ENCODE assay signal across 11 cellular contexts in genomic region chr20:10523438-10523837, GRCh38.
A peak's percentile ranks its signal among the peaks of the same experiment; 100 is the strongest.
DNase-seq lines count a peak whose midpoint lies in the region; ATAC-seq and TF ChIP-seq lines count a peak whose summit lies in the region.
"Had no signal": no experiment of that assay in that cellular context is flagged by ENCODE, and none has a peak within 500 bp of the region (broad histone marks: within the 10 kb centered on the region; RNA-seq: fewer than 3 reads in every experiment).

No MANE protein-coding gene starts in this region.

- TF ChIP-seq POLR2A in breast epithelium (IDR thresholded peaks at IDR 0.05) (no peak), transverse colon (IDR thresholded peaks at IDR 0.05) (no peak)

- H3K9me3 ChIP-seq in breast epithelium: no peaks in the 10 kb centered on the region
- H3K9me3 ChIP-seq in RWPE2 (ENCODE audit: severe bottlenecking): no peaks in the 10 kb centered on the region
- no peaks in the 10 kb centered on the region for H3K9me3 ChIP-seq in transverse colon
- H3K9me3 ChIP-seq: ovary had no signal

- DNase-seq in MCF 10A (ENCODE audit: unreplicated experiment): peak; percentile 54
- DNase-seq in breast epithelium (ENCODE audit: low spot score in 2 of 2): no peak
- no peak for DNase-seq in RWPE2 (ENCODE audit: low spot score)
- peak; percentile 22 to 84 (median 64) for DNase-seq in head of caudate nucleus
- no peak for DNase-seq in transverse colon
- DNase-seq in GDM1 (lab: John Stamatoyannopoulos, UW): no peak
- DNase-seq in DMS114 treated with DMSO at 0.1 percent for 48 hours (lab: John Stamatoyannopoulos, UW; ENCODE audit: unreplicated experiment): no peak
- no peak for DNase-seq in kidney glomerular epithelial cell (lab: John Stamatoyannopoulos, UW)
- DNase-seq: activated naive CD4-positive, alpha-beta T cell treated with anti-CD3 and anti-CD28 coated beads, Interleukin-2, amount 10 ng/mL, durations not matched to agents 7 days and 5 days; Kasumi-1 had no signal

- no peaks in the 10 kb centered on the region for H3K9me3 Mint-ChIP-seq in MCF 10A (ENCODE audit: unreplicated experiment)
- H3K9me3 Mint-ChIP-seq: activated naive CD4-positive, alpha-beta T cell treated with anti-CD3 and anti-CD28 coated beads, Interleukin-2, amount 10 ng/mL, durations not matched to agents 7 days and 5 days had no signal

- in situ Hi-C loops in transverse colon (cut with MboI; ENCODE audit: low pct_ligation_motif_present in 1 of 4, low pct_unique_long_range_greater_than_20kb in 1 of 4, low sequenced_read_pairs in 3 of 4): no loop called here

- POLR2A ChIA-PET in MCF 10A (lab: Yijun Ruan, JAX): interaction anchor here (4.0 to 8.8 kb wide), 4 partner anchors 11 to 89 kb away, joined by 22 to 117 read pairs (median 37); partner anchors contain the start of genes MKKS and SLX4IP

- H3K4me3 Mint-ChIP-seq in MCF 10A (ENCODE audit: unreplicated experiment): no peak overlapping the region
- H3K4me3 Mint-ChIP-seq: activated naive CD4-positive, alpha-beta T cell treated with anti-CD3 and anti-CD28 coated beads, Interleukin-2, amount 10 ng/mL, durations not matched to agents 7 days and 5 days had no signal

- H3K4me1 ChIP-seq in breast epithelium (no peaks in the 10 kb centered on the region), RWPE2 (ENCODE audit: insufficient read depth, poor library complexity, severe bottlenecking) (peaks cover 56% of the 10 kb centered on the region), transverse colon (peaks cover 2 to 28% (median 10%) of the 10 kb centered on the region in 4 donors)

- no peak overlapping the region for H3K27ac ChIP-seq in breast epithelium
- peak overlapping the region; percentile 43 for H3K27ac ChIP-seq in RWPE2 (ENCODE audit: poor library complexity, severe bottlenecking)
- peak overlapping the region; percentile 58 to 78 (median 68) for H3K27ac ChIP-seq in transverse colon

- H3K4me3 ChIP-seq in breast epithelium (no peak overlapping the region), RWPE2 (ENCODE audit: severe bottlenecking) (no peak overlapping the region), transverse colon (no peak overlapping the region)
- H3K4me3 ChIP-seq: ovary had no signal

- no peaks in the 10 kb centered on the region for H3K27me3 Mint-ChIP-seq in MCF 10A (ENCODE audit: insufficient read depth, unreplicated experiment)
- H3K27me3 Mint-ChIP-seq: activated naive CD4-positive, alpha-beta T cell treated with anti-CD3 and anti-CD28 coated beads, Interleukin-2, amount 10 ng/mL, durations not matched to agents 7 days and 5 days had no signal

- H3K4me1 Mint-ChIP-seq in MCF 10A (ENCODE audit: insufficient read depth, unreplicated experiment): peaks cover 52% of the 10 kb centered on the region

- intact Hi-C loops in MCF 10A (cut with micrococcal nuclease): no loop called here
- intact Hi-C loops in breast epithelium (cut with DNase I; ENCODE audit: low total_unique reads): no loop called here
- intact Hi-C loops in head of caudate nucleus (cut with DNase I): no loop called here
- intact Hi-C loops in transverse colon (cut with DNase I; ENCODE audit: low total_unique reads): loop anchor here (2.0 kb wide), 1 partner anchor 47 kb away; no protein-coding TSS in a partner anchor

- H3K27me3 ChIP-seq in breast epithelium (no peaks in the 10 kb centered on the region), RWPE2 (ENCODE audit: insufficient read depth, poor library complexity, severe bottlenecking) (no peaks in the 10 kb centered on the region), transverse colon (no peaks in the 10 kb centered on the region)
- H3K27me3 ChIP-seq: ovary had no signal

- H3K27ac Mint-ChIP-seq in MCF 10A (ENCODE audit: low read depth, unreplicated experiment): no peak overlapping the region
- H3K27ac Mint-ChIP-seq: activated naive CD4-positive, alpha-beta T cell treated with anti-CD3 and anti-CD28 coated beads, Interleukin-2, amount 10 ng/mL, durations not matched to agents 7 days and 5 days had no signal

- H3K36me3 Mint-ChIP-seq in MCF 10A (ENCODE audit: insufficient read depth, unreplicated experiment): peaks cover 4% of the 10 kb centered on the region

- H3K36me3 ChIP-seq in breast epithelium: no peaks in the 10 kb centered on the region
- no peaks in the 10 kb centered on the region for H3K36me3 ChIP-seq in RWPE2 (ENCODE audit: low read depth)
- no peaks in the 10 kb centered on the region for H3K36me3 ChIP-seq in transverse colon
- H3K36me3 ChIP-seq: ovary had no signal

- CTCF ChIA-PET in MCF 10A (lab: Yijun Ruan, JAX): interaction anchor here (0.9 to 5.1 kb wide), 5 partner anchors 11 to 1130 kb away, joined by 3 to 32 read pairs (median 3); no protein-coding TSS in a partner anchor

- ATAC-seq in RWPE2 (ENCODE audit: low read depth): no peak

- 60 to 80% methylated on average over 3 to 5 of the region's 5 CpGs for WGBS in transverse colon (ENCODE audit: low coverage in 1 of 2), 2 donors

- TF ChIP-seq EP300 in transverse colon (IDR thresholded peaks at IDR 0.05; ENCODE audit: low read depth): no peak

- no peak for TF ChIP-seq CTCF in MCF 10A (IDR thresholded peaks at IDR 0.05; ENCODE audit: unreplicated experiment)
- no peak for TF ChIP-seq CTCF in breast epithelium (IDR thresholded peaks at IDR 0.05)
- TF ChIP-seq CTCF in RWPE2 (IDR thresholded peaks at IDR 0.05; ENCODE audit: poor library complexity, severe bottlenecking): no peak
- TF ChIP-seq CTCF in transverse colon (IDR thresholded peaks at IDR 0.05): no peak

- no TSS peak for BruUV-seq in MCF 10A (replicated peaks; lab: Mats Ljungman, UMichigan)

Comparison
In these comparisons a context has a peak if more than half of its experiments do, and no peak if none do; other contexts are left out.
1. DNase-seq: peak in MCF 10A (single experiment) and head of caudate nucleus (42 of 42); none in breast epithelium (0 of 2), RWPE2 (single experiment), transverse colon (single experiment), GDM1 (single experiment), DMS114 treated with DMSO at 0.1 percent for 48 hours (single experiment) and kidney glomerular epithelial cell (single experiment).
2. H3K27ac ChIP-seq: peak in RWPE2 (single experiment) and transverse colon (4 of 4); none in breast epithelium (0 of 2).